2 cellular contexts compared by ENCODE assay signal in the genomic region with DNA sequence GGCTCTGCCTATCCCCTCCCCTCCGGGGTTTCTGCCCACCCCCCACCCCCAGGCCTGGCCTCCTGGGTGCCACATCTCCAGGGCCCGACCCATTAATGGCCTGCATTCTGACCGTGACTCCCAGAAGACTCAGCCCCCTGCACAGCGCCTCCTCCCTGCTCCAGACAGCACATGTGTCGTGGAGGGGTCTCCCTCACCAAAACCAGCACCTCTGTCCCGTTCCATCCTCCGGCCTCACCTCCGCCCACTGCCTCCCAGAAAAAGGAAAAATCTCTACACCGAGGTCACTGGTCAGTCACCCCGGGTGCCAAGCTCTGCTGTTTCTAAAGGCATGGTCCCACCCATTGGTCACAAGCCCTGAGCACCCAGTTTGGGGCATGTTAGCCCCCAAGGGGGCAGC.
TF ChIP-seq lines count a peak whose summit lies in the region.

No MANE protein-coding gene starts in this region.

TF ChIP-seq in GM23338, 12 proteins besides CTCF, POLR2A, EP300 and RAD21 (continues in another document):
- TF ChIP-seq STAT1 (IDR thresholded peaks at IDR 0.05; ENCODE audit: unreplicated experiment) (no peak), ZNF331 (CRISPR knock-in tag; IDR thresholded peaks at IDR 0.05; ENCODE audit: low read depth) (no peak), EZH2phosphoT487 (IDR thresholded peaks at IDR 0.05; ENCODE audit: unreplicated experiment) (no peak), JUNB (IDR thresholded peaks at IDR 0.05; ENCODE audit: unreplicated experiment) (no peak), CREB1 (CRISPR knock-in tag; IDR thresholded peaks at IDR 0.05; ENCODE audit: low read depth) (no peak), POLR2AphosphoS5 (IDR thresholded peaks at IDR 0.05; ENCODE audit: low read depth) (no peak), ZNF114 (CRISPR knock-in tag; IDR thresholded peaks at IDR 0.05) (no peak), NANOG (IDR thresholded peaks at IDR 0.05; ENCODE audit: borderline replicate concordance) (no peak), EZH2 (IDR thresholded peaks at IDR 0.05; ENCODE audit: low read depth, unreplicated experiment) (no peak)
- TF ChIP-seq, protein P1, sequence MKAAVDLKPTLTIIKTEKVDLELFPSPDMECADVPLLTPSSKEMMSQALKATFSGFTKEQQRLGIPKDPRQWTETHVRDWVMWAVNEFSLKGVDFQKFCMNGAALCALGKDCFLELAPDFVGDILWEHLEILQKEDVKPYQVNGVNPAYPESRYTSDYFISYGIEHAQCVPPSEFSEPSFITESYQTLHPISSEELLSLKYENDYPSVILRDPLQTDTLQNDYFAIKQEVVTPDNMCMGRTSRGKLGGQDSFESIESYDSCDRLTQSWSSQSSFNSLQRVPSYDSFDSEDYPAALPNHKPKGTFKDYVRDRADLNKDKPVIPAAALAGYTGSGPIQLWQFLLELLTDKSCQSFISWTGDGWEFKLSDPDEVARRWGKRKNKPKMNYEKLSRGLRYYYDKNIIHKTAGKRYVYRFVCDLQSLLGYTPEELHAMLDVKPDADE (IDR thresholded peaks at IDR 0.05) = no peak
- TF ChIP-seq, protein P2, sequence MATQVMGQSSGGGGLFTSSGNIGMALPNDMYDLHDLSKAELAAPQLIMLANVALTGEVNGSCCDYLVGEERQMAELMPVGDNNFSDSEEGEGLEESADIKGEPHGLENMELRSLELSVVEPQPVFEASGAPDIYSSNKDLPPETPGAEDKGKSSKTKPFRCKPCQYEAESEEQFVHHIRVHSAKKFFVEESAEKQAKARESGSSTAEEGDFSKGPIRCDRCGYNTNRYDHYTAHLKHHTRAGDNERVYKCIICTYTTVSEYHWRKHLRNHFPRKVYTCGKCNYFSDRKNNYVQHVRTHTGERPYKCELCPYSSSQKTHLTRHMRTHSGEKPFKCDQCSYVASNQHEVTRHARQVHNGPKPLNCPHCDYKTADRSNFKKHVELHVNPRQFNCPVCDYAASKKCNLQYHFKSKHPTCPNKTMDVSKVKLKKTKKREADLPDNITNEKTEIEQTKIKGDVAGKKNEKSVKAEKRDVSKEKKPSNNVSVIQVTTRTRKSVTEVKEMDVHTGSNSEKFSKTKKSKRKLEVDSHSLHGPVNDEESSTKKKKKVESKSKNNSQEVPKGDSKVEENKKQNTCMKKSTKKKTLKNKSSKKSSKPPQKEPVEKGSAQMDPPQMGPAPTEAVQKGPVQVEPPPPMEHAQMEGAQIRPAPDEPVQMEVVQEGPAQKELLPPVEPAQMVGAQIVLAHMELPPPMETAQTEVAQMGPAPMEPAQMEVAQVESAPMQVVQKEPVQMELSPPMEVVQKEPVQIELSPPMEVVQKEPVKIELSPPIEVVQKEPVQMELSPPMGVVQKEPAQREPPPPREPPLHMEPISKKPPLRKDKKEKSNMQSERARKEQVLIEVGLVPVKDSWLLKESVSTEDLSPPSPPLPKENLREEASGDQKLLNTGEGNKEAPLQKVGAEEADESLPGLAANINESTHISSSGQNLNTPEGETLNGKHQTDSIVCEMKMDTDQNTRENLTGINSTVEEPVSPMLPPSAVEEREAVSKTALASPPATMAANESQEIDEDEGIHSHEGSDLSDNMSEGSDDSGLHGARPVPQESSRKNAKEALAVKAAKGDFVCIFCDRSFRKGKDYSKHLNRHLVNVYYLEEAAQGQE (IDR thresholded peaks at IDR 0.05; ENCODE audit: unreplicated experiment) = no peak

TF ChIP-seq in H1, 55 proteins besides CTCF, POLR2A, EP300 and RAD21:
- no peak for TF ChIP-seq GABPA (IDR thresholded peaks at IDR 0.05; ENCODE audit: borderline replicate concordance, insufficient read depth, low read length)
- TF ChIP-seq SIX5 (IDR thresholded peaks at IDR 0.05; ENCODE audit: low read depth, low read length) = no peak
- TF ChIP-seq RFX5 (IDR thresholded peaks at IDR 0.05; ENCODE audit: borderline replicate concordance, low read depth, low read length) = no peak
- no peak for TF ChIP-seq ASH2L (IDR thresholded peaks at IDR 0.05; ENCODE audit: low read length)
- TF ChIP-seq RXRA (IDR thresholded peaks at IDR 0.05; ENCODE audit: insufficient read depth, low read depth, low read length) = no peak
- no peak for TF ChIP-seq BACH1 (IDR thresholded peaks at IDR 0.05; ENCODE audit: low read length)
- no peak for TF ChIP-seq KDM1A (IDR thresholded peaks at IDR 0.05; ENCODE audit: borderline replicate concordance, low read length)
- TF ChIP-seq, protein P3, sequence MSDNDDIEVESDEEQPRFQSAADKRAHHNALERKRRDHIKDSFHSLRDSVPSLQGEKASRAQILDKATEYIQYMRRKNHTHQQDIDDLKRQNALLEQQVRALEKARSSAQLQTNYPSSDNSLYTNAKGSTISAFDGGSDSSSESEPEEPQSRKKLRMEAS (IDR thresholded peaks at IDR 0.05) = no peak
- no peak for TF ChIP-seq KDM5A (IDR thresholded peaks at IDR 0.05; ENCODE audit: low read length)
- no peak for TF ChIP-seq TEAD4 (IDR thresholded peaks at IDR 0.05; ENCODE audit: low read depth, low read length)
- no peak for TF ChIP-seq SP1 (IDR thresholded peaks at IDR 0.05; ENCODE audit: low read depth, low read length)
- no peak for TF ChIP-seq EGR1 (IDR thresholded peaks at IDR 0.05; ENCODE audit: borderline replicate concordance, low read depth, low read length)
- TF ChIP-seq EZH2 (IDR thresholded peaks at IDR 0.05; ENCODE audit: low read depth, low read length, severe bottlenecking) = no peak
- TF ChIP-seq HDAC6 (IDR thresholded peaks at IDR 0.05; ENCODE audit: low read depth, low read length) = no peak
- TF ChIP-seq PHF8 (conservative IDR thresholded peaks at IDR 0.05; ENCODE audit: low read depth, low read length) = no peak
